In the genomic region with DNA sequence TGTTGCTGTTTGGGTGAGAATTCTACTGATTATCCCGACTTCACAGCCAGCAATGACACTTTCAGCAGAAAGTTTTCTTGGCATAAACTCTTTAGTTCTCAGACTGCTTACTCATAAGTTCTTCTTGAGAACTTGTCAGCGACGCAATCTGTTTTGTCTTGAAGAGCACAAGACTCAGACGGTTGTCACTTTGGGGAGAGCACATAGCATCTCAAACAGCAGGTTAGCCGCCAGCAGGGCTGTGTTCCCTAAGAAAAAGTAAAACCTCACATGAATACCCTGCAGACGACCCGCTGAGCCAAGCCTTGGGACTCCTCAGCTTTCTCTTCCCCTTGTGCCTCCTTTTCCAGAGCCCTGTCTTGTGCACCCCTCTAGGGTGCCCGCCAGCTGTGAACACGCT, we compare ENCODE assay signal across 19 cellular contexts. TPM values are rescaled to one million over a fixed set of nuclear protein-coding genes. Genes with fewer than 3 reads are reported as not detected.
DNase-seq lines count a peak whose midpoint lies in the region; ATAC-seq, FAIRE-seq and TF ChIP-seq lines count a peak whose summit lies in the region.
"Had no signal": no experiment of that assay in that cellular context is flagged by ENCODE, and none has a peak within 500 bp of the region (broad histone marks: within the 10 kb centered on the region; RNA-seq: fewer than 3 reads in every experiment).

No MANE protein-coding gene starts in this region.

- H3K9me3 ChIP-seq in BLaER1 treated with 17β-estradiol and CSF1 and Interleukin-3, amounts not matched to agents 10 nM and 100 nM (replicated peaks in 1 of 11) = no peaks in the 10 kb centered on the region
- no peaks in the 10 kb centered on the region for H3K9me3 ChIP-seq in SK-N-SH
- H3K9me3 ChIP-seq: adrenal gland, prostate gland had no signal

- H3K4me1 ChIP-seq in BLaER1 treated with 17β-estradiol and CSF1 and Interleukin-3, amounts not matched to agents 10 nM and 100 nM = peaks cover 42 to 75% (median 53%) of the 10 kb centered on the region in 10 experiments
- H3K4me1 ChIP-seq in SK-N-SH (ENCODE audit: control insufficient read depth in 1 of 2, insufficient read depth in 2 of 2, low read depth in 1 of 2, low read length in 1 of 2) = no peaks in the 10 kb centered on the region; a peak in 2 of 4 replicates
- H3K4me1 ChIP-seq: adrenal gland, prostate gland had no signal

- ATAC-seq in esophagus mucosa = peak; percentile 19
- ATAC-seq: activated T-cell treated with anti-CD3 and anti-CD28 coated beads, Interleukin-2, amount 50 U/mL, for 72 hours had no signal

- no peaks in the 10 kb centered on the region for H4K20me1 ChIP-seq in BLaER1 treated with 17β-estradiol and CSF1 and Interleukin-3, amounts not matched to agents 10 nM and 100 nM
- H4K20me1 ChIP-seq in SK-N-SH (ENCODE audit: insufficient read depth) = no peaks in the 10 kb centered on the region

- peak overlapping the region in 4 of 11 experiments; percentile 1 to 39 (median 27); a peak in 5 of 22 replicates for H3K9ac ChIP-seq in BLaER1 treated with 17β-estradiol and CSF1 and Interleukin-3, amounts not matched to agents 10 nM and 100 nM
- no peak overlapping the region for H3K9ac ChIP-seq in SK-N-SH

- POLR2A ChIA-PET in SK-N-SH (lab: Yijun Ruan, JAX) = no interaction called here

- peak overlapping the region in 10 of 11 experiments; percentile 46 to 80 (median 66); a peak in 18 of 22 replicates for H3K4me2 ChIP-seq in BLaER1 treated with 17β-estradiol and CSF1 and Interleukin-3, amounts not matched to agents 10 nM and 100 nM
- H3K4me2 ChIP-seq in SK-N-SH = no peak overlapping the region
- H3K4me2 ChIP-seq: hepatocyte had no signal

- peak overlapping the region; percentile 7 to 89 (median 80); a peak in 17 of 22 replicates for H3K27ac ChIP-seq in BLaER1 treated with 17β-estradiol and CSF1 and Interleukin-3, amounts not matched to agents 10 nM and 100 nM
- no peak overlapping the region for H3K27ac ChIP-seq in SK-N-SH (ENCODE audit: low read depth in 2 of 2, low read length in 1 of 2)
- H3K27ac ChIP-seq: adrenal gland, hepatocyte, prostate gland, SK-N-MC had no signal

- no peak for TF ChIP-seq CTCF in SK-N-SH (IDR thresholded peaks at IDR 0.05)

- H3K4me3 ChIP-seq in BLaER1 treated with 17β-estradiol and CSF1 and Interleukin-3, amounts not matched to agents 10 nM and 100 nM = no peak overlapping the region
- H3K4me3 ChIP-seq in SK-N-SH (ENCODE audit: low read depth in 2 of 2, low read length in 1 of 2) = no peak overlapping the region
- H3K4me3 ChIP-seq: adrenal gland, hepatocyte, prostate gland, SK-N-MC had no signal

- DNase-seq in MV-4-11 (lab: John Stamatoyannopoulos, UW) (peak; percentile 2), non-pigmented ciliary epithelial cell (ENCODE audit: low read depth) (peak; percentile 36), GF-D8 (lab: John Stamatoyannopoulos, UW) (no peak), RCC 7860 (ENCODE audit: low spot score) (no peak), SK-N-SH (no peak)
- DNase-seq in activated CD4-positive, CD25-positive, alpha-beta regulatory T cell treated with anti-CD3 and anti-CD28 coated beads, Interleukin-2, amount 50 U/mL, for 72 hours = no peak
- DNase-seq: activated CD4-positive, alpha-beta T cell treated with anti-CD3 and anti-CD28 coated beads, Interleukin-2, amount 50 U/mL, for 4 hours; activated T-cell treated with anti-CD3 and anti-CD28 coated beads, Interleukin-2, amount 50 U/mL, for 72 hours; adrenal gland; left cardiac atrium; NCI-H2029 treated with DMSO at 0.1 percent for 48 hours; NCI-H524 treated with DMSO at 0.1 percent for 48 hours; OCI-M1 had no signal

- CTCF ChIA-PET in SK-N-SH (lab: Yijun Ruan, JAX) = no interaction called here

- H2AFZ ChIP-seq in SK-N-SH (ENCODE audit: low read depth) = no peak overlapping the region
- H2AFZ ChIP-seq: hepatocyte had no signal

- no peak for TF ChIP-seq EP300 in SK-N-SH (IDR thresholded peaks at IDR 0.05; ENCODE audit: borderline replicate concordance in 1 of 2, low read depth in 1 of 2, low read length in 1 of 2)

- no peak for FAIRE-seq in RCC 7860 (lab: Jason Lieb, UNC)
- FAIRE-seq: TTC549 had no signal

- no peaks in the 10 kb centered on the region for H3K79me2 ChIP-seq in SK-N-SH (ENCODE audit: insufficient read depth)
- H3K79me2 ChIP-seq: hepatocyte had no signal

- peaks cover 4 to 45% (median 25%) of the 10 kb centered on the region in 11 experiments for H3K36me3 ChIP-seq in BLaER1 treated with 17β-estradiol and CSF1 and Interleukin-3, amounts not matched to agents 10 nM and 100 nM
- peaks cover 16 to 27% of the 10 kb centered on the region in 2 experiments for H3K36me3 ChIP-seq in SK-N-SH (replicated peaks in 1 of 2; ENCODE audit: control insufficient read depth in 1 of 2, insufficient read depth in 2 of 2, low read length in 1 of 2)

- H3F3A ChIP-seq in SK-N-SH (replicated peaks; ENCODE audit: insufficient read depth) = peaks cover 4% of the 10 kb centered on the region

- TF ChIP-seq RAD21 in SK-N-SH (IDR thresholded peaks at IDR 0.05; ENCODE audit: low read length) = no peak

- no peaks in the 10 kb centered on the region for H3K9me2 ChIP-seq in SK-N-SH

- 97% methylated on average over 9 of the region's 9 CpGs for WGBS in SK-N-SH (ENCODE audit: low lambda C conversion rate)

- H3K27me3 ChIP-seq in BLaER1 treated with 17β-estradiol and CSF1 and Interleukin-3, amounts not matched to agents 10 nM and 100 nM = no peaks in the 10 kb centered on the region
- no peaks in the 10 kb centered on the region for H3K27me3 ChIP-seq in SK-N-SH (ENCODE audit: insufficient read depth)
- H3K27me3 ChIP-seq: adrenal gland, hepatocyte had no signal

TF ChIP-seq in SK-N-SH, 30 proteins besides CTCF, POLR2A, EP300 and RAD21:
- TF ChIP-seq SMC3 (IDR thresholded peaks at IDR 0.05; ENCODE audit: low read depth, low read length) = no peak
- TF ChIP-seq ELF1 (IDR thresholded peaks at IDR 0.05) = no peak

RNA-seq across cellular contexts. Expression of a gene that starts 11.4 kb away (rescaled TPM):
- total RNA-seq in esophagus mucosa = 1.4 TPM
- polyA plus RNA-seq in SK-N-SH (2012; rRNA removed) = 0.60 and 0.66 TPM in 2 replicates
- 0.41 and 0.68 TPM in 2 replicates for polyA plus RNA-seq in SK-N-SH (2012; cell fraction: cytosol; rRNA removed)
- polyA plus RNA-seq in SK-N-SH (2012; cell fraction: nucleus; rRNA removed) = 0.23 and 0.28 TPM in 2 replicates

RNA-seq across cellular contexts. Expression of a gene that starts 43.8 kb away (rescaled TPM):
- total RNA-seq in esophagus mucosa = 49.9 TPM
- 2.8 and 3.4 TPM in 2 replicates for polyA plus RNA-seq in SK-N-SH (2012; rRNA removed)
- polyA plus RNA-seq in SK-N-SH (2012; cell fraction: cytosol; rRNA removed) = 3.2 and 3.8 TPM in 2 replicates
- 5.8 and 7.8 TPM in 2 replicates for polyA plus RNA-seq in SK-N-SH (2012; cell fraction: nucleus; rRNA removed)

RNA-seq across cellular contexts. Expression of a gene that starts 46.8 kb away (rescaled TPM):
- 19.8 TPM for total RNA-seq in esophagus mucosa
- polyA plus RNA-seq in SK-N-SH (2012; rRNA removed) = 8.4 and 13.7 TPM in 2 replicates
- polyA plus RNA-seq in SK-N-SH (2012; cell fraction: cytosol; rRNA removed) = 8.9 and 10.8 TPM in 2 replicates
- polyA plus RNA-seq in SK-N-SH (2012; cell fraction: nucleus; rRNA removed) = 10.0 and 18.2 TPM in 2 replicates

RNA-seq across cellular contexts. Expression of a gene that starts 49.5 kb away (rescaled TPM):
- total RNA-seq in esophagus mucosa = 10.1 TPM
- 16.9 and 19.2 TPM in 2 replicates for polyA plus RNA-seq in SK-N-SH (2012; rRNA removed)
- 10.2 and 13.9 TPM in 2 replicates for polyA plus RNA-seq in SK-N-SH (2012; cell fraction: cytosol; rRNA removed)
- 35.1 and 35.9 TPM in 2 replicates for polyA plus RNA-seq in SK-N-SH (2012; cell fraction: nucleus; rRNA removed)

Comparison
In these comparisons a context has a peak if more than half of its experiments do, and no peak if none do; other contexts are left out.
1. H3K27ac ChIP-seq: peak in BLaER1 treated with 17β-estradiol and CSF1 and Interleukin-3, amounts not matched to agents 10 nM and 100 nM (11 of 11); none in SK-N-SH (0 of 2).
2. DNase-seq: peak in MV-4-11 (single experiment) and non-pigmented ciliary epithelial cell (single experiment); none in GF-D8 (single experiment), activated CD4-positive, CD25-positive, alpha-beta regulatory T cell treated with anti-CD3 and anti-CD28 coated beads, Interleukin-2, amount 50 U/mL, for 72 hours (single experiment), RCC 7860 (single experiment) and SK-N-SH (single experiment).